In genomic region chr12:66241061-66242043, GRCh38 we compare ENCODE assay signal across 12 cellular contexts. TPM values are rescaled to one million over a fixed set of nuclear protein-coding genes. Genes with fewer than 3 reads are reported as not detected.
DNase-seq lines count a peak whose midpoint lies in the region; ATAC-seq, FAIRE-seq and TF ChIP-seq lines count a peak whose summit lies in the region.
"Had no signal": no experiment of that assay in that cellular context is flagged by ENCODE, and none has a peak within 500 bp of the region (broad histone marks: within the 10 kb centered on the region; RNA-seq: fewer than 3 reads in every experiment).

No MANE protein-coding gene starts in this region.

- no peak overlapping the region for H3K4me3 Mint-ChIP-seq in nephron progenitor cell
- no peak overlapping the region for H3K4me3 Mint-ChIP-seq in activated naive CD4-positive, alpha-beta T cell treated with anti-CD3 and anti-CD28 coated beads for 36 hours
- H3K4me3 Mint-ChIP-seq: effector memory CD8-positive, alpha-beta T cell had no signal

- H3K4me1 ChIP-seq in endothelial cell of umbilical vein (ENCODE audit: control insufficient read depth, extremely low read depth, insufficient read depth, low read length) (no peaks in the 10 kb centered on the region), Karpas-422 (ENCODE audit: low read length) (no peaks in the 10 kb centered on the region)

- POLR2A ChIA-PET in endothelial cell of umbilical vein (lab: Charles Lee), result no interaction called here

- peak; percentile 72 for DNase-seq in EL
- peak; percentile 67 for DNase-seq in NCI-H226
- DNase-seq in endothelial cell of umbilical vein (ENCODE audit: low read depth, low spot score), result no peak
- DNase-seq in nephron progenitor cell, result no peak
- DNase-seq in activated naive CD4-positive, alpha-beta T cell treated with anti-CD3 and anti-CD28 coated beads for 36 hours, result no peak
- DNase-seq in Karpas-422, result no peak
- DNase-seq: effector memory CD8-positive, alpha-beta T cell; NCI-H1105 had no signal

- H3K27me3 ChIP-seq in endothelial cell of umbilical vein (ENCODE audit: control insufficient read depth in 2 of 2, insufficient read depth in 2 of 2, low read length in 2 of 2) (no peaks in the 10 kb centered on the region), Karpas-422 (ENCODE audit: low read length) (no peaks in the 10 kb centered on the region)

- dilution Hi-C loops in endothelial cell of umbilical vein (cut with MboI; ENCODE audit: extremely low pct_ligation_motif_present, low sequenced_read_pairs), result no loop called here

- H3K4me2 ChIP-seq in endothelial cell of umbilical vein (ENCODE audit: insufficient read depth, low read length) (no peak overlapping the region), Karpas-422 (ENCODE audit: low read depth, low read length, poor library complexity, severe bottlenecking) (no peak overlapping the region)

- H4K20me1 ChIP-seq in endothelial cell of umbilical vein (replicated peaks; ENCODE audit: control insufficient read depth, extremely low read depth, insufficient read depth, low read length) (no peaks in the 10 kb centered on the region), Karpas-422 (ENCODE audit: insufficient read depth, low read depth, low read length) (no peaks in the 10 kb centered on the region)

- H3K9me1 ChIP-seq in endothelial cell of umbilical vein (replicated peaks; ENCODE audit: control insufficient read depth, extremely low read depth, insufficient read depth, low read length), result no peaks in the 10 kb centered on the region

- H3K9me3 ChIP-seq in endothelial cell of umbilical vein (replicated peaks; ENCODE audit: control insufficient read depth, insufficient read depth, low read length) (no peaks in the 10 kb centered on the region), Karpas-422 (ENCODE audit: low read length) (no peaks in the 10 kb centered on the region)

- H3K36me3 ChIP-seq in endothelial cell of umbilical vein (ENCODE audit: control insufficient read depth in 2 of 2, extremely low read depth in 1 of 2, insufficient read depth in 2 of 2, low read length in 2 of 2) (no peaks in the 10 kb centered on the region), Karpas-422 (ENCODE audit: insufficient read depth, low read length) (no peaks in the 10 kb centered on the region)

- TF ChIP-seq CTCF in endothelial cell of umbilical vein (IDR thresholded peaks at IDR 0.05; ENCODE audit: extremely low read depth in 1 of 2, insufficient read depth in 1 of 2, low read depth in 1 of 2, low read length in 2 of 2), result no peak
- no peak for TF ChIP-seq CTCF in nephron progenitor cell (IDR thresholded peaks at IDR 0.05)

- intact Hi-C loops in endothelial cell of umbilical vein (cut with micrococcal nuclease), result no loop called here
- intact Hi-C loops in activated naive CD4-positive, alpha-beta T cell treated with anti-CD3 and anti-CD28 coated beads for 36 hours (cut with micrococcal nuclease), result no loop called here

- H3K4me3 ChIP-seq in endothelial cell of umbilical vein (replicated peaks in 1 of 3; ENCODE audit: insufficient read depth in 1 of 3, low read depth in 1 of 3, low read length in 3 of 3) (no peak overlapping the region), Karpas-422 (ENCODE audit: low read length) (no peak overlapping the region)

- H3K9ac ChIP-seq in endothelial cell of umbilical vein (replicated peaks; ENCODE audit: extremely low read depth, insufficient read depth, low read length) (no peak overlapping the region), Karpas-422 (ENCODE audit: low read length) (no peak overlapping the region)

- CTCF ChIA-PET in endothelial cell of umbilical vein (lab: Charles Lee), result interaction anchor here (1.2 to 1.6 kb wide), 2 partner anchors 72 to 96 kb away, joined by 4 to 5 read pairs; no protein-coding TSS in a partner anchor
- CTCF ChIA-PET in activated naive CD4-positive, alpha-beta T cell treated with anti-CD3 and anti-CD28 coated beads for 36 hours (lab: Charles Lee), result no interaction called here

- H3K27me3 Mint-ChIP-seq in nephron progenitor cell (ENCODE audit: low read depth, poor library complexity), result peaks cover 6% of the 10 kb centered on the region
- peaks cover 32% of the 10 kb centered on the region for H3K27me3 Mint-ChIP-seq in activated naive CD4-positive, alpha-beta T cell treated with anti-CD3 and anti-CD28 coated beads for 36 hours (ENCODE audit: low read depth)

- ATAC-seq in GM21528 (IDR thresholded peaks at IDR 0.05; ENCODE audit: low FRiP score, unreplicated experiment), result no peak
- no peak for ATAC-seq in GM19455 (IDR thresholded peaks at IDR 0.05; ENCODE audit: unreplicated experiment)
- ATAC-seq: effector memory CD8-positive, alpha-beta T cell; SK-N-SH treated with all-trans-retinoic acid at 6 μM for 48 hours had no signal

- H3K36me3 Mint-ChIP-seq in nephron progenitor cell (ENCODE audit: low read depth), result no peaks in the 10 kb centered on the region
- no peaks in the 10 kb centered on the region for H3K36me3 Mint-ChIP-seq in activated naive CD4-positive, alpha-beta T cell treated with anti-CD3 and anti-CD28 coated beads for 36 hours (ENCODE audit: low read depth)

- no peaks in the 10 kb centered on the region for H3K9me3 Mint-ChIP-seq in nephron progenitor cell
- no peaks in the 10 kb centered on the region for H3K9me3 Mint-ChIP-seq in activated naive CD4-positive, alpha-beta T cell treated with anti-CD3 and anti-CD28 coated beads for 36 hours
- H3K9me3 Mint-ChIP-seq: effector memory CD8-positive, alpha-beta T cell had no signal

- no peak overlapping the region for H2AFZ ChIP-seq in endothelial cell of umbilical vein (ENCODE audit: low read depth, low read length)
- no peak overlapping the region for H2AFZ ChIP-seq in Karpas-422 (ENCODE audit: low read length)

- H3K9me2 ChIP-seq in Karpas-422 (replicated peaks; ENCODE audit: insufficient read depth, low read length), result no peaks in the 10 kb centered on the region

- H3K4me1 Mint-ChIP-seq in nephron progenitor cell, result peaks cover 65% of the 10 kb centered on the region
- peaks cover 2% of the 10 kb centered on the region for H3K4me1 Mint-ChIP-seq in activated naive CD4-positive, alpha-beta T cell treated with anti-CD3 and anti-CD28 coated beads for 36 hours (ENCODE audit: low read depth)

- no peak overlapping the region for H3K27ac ChIP-seq in endothelial cell of umbilical vein (ENCODE audit: insufficient read depth, low read depth, low read length)
- no peak overlapping the region for H3K27ac ChIP-seq in Karpas-422 (ENCODE audit: low read length)

- no TSS peak for BruUV-seq in endothelial cell of umbilical vein (replicated peaks; lab: Mats Ljungman, UMichigan)

- TF ChIP-seq POLR2A in endothelial cell of umbilical vein (IDR thresholded peaks at IDR 0.05; ENCODE audit: low read depth, low read length), result no peak

- H3K27ac Mint-ChIP-seq in nephron progenitor cell, result peak overlapping the region; percentile 26
- no peak overlapping the region for H3K27ac Mint-ChIP-seq in activated naive CD4-positive, alpha-beta T cell treated with anti-CD3 and anti-CD28 coated beads for 36 hours
- H3K27ac Mint-ChIP-seq: effector memory CD8-positive, alpha-beta T cell had no signal

- no peak for FAIRE-seq in endothelial cell of umbilical vein (lab: Jason Lieb, UNC)
- FAIRE-seq: GM19239 had no signal

- no peaks in the 10 kb centered on the region for H3K79me2 ChIP-seq in endothelial cell of umbilical vein (ENCODE audit: control insufficient read depth, insufficient read depth, low read length)
- no peaks in the 10 kb centered on the region for H3K79me2 ChIP-seq in Karpas-422 (ENCODE audit: low read length)

TF ChIP-seq in endothelial cell of umbilical vein, 7 proteins besides CTCF, POLR2A, EP300 and RAD21:
- TF ChIP-seq GATA2 (IDR thresholded peaks at IDR 0.05; ENCODE audit: insufficient read depth, insufficient read length, low read depth, low read length) (no peak), JUN (IDR thresholded peaks at IDR 0.05; ENCODE audit: borderline replicate concordance, insufficient read depth, insufficient read length, low read depth) (no peak), FOS (IDR thresholded peaks at IDR 0.05; ENCODE audit: borderline replicate concordance, insufficient read depth, low read length) (peak; percentile 21)

RNA-seq across cellular contexts. Expression of gene IRAK3, which starts 52.3 kb away (rescaled TPM):
- 7.4 and 8.5 TPM in 2 replicates for total RNA-seq in endothelial cell of umbilical vein
- 2.0 and 2.3 TPM in 2 replicates for polyA plus RNA-seq in endothelial cell of umbilical vein
- 3.0 and 3.2 TPM in 2 replicates for polyA plus RNA-seq in endothelial cell of umbilical vein (2011; cell fraction: cytosol; rRNA removed)
- polyA plus RNA-seq in endothelial cell of umbilical vein (2011; cell fraction: nucleus; rRNA removed), result 6.9 and 7.4 TPM in 2 replicates
- 1.2 and 2.1 TPM in 2 replicates for polyA plus RNA-seq in endothelial cell of umbilical vein (2012)
- 6.3 and 11.1 TPM in 2 replicates for polyA minus RNA-seq in endothelial cell of umbilical vein
- polyA minus RNA-seq in endothelial cell of umbilical vein (2011; cell fraction: cytosol; rRNA and poly(A)+ RNA removed), result not detected
- 6.0 and 7.9 TPM in 2 replicates for polyA minus RNA-seq in endothelial cell of umbilical vein (2011; cell fraction: nucleus; rRNA and poly(A)+ RNA removed)
- total RNA-seq in activated naive CD4-positive, alpha-beta T cell treated with anti-CD3 and anti-CD28 coated beads for 36 hours, result under 1 TPM; 0.32 to 0.38 TPM
- total RNA-seq in Karpas-422 (2014; rRNA removed; shearing (Covaris generic); ENCODE audit: low replicate concordance), result not detected in 2 replicates

Comparison
In these comparisons a context has a peak if more than half of its experiments do, and no peak if none do; other contexts are left out.
1. DNase-seq: peak in EL (single experiment) and NCI-H226 (single experiment); none in endothelial cell of umbilical vein (single experiment), nephron progenitor cell (single experiment), activated naive CD4-positive, alpha-beta T cell treated with anti-CD3 and anti-CD28 coated beads for 36 hours (single experiment) and Karpas-422 (single experiment).